ENCODE assay signal across 11 cellular contexts in genomic region chrX:14936561-14936960, GRCh38.
DNase-seq lines count a peak whose midpoint lies in the region; ATAC-seq and TF ChIP-seq lines count a peak whose summit lies in the region.
"Had no signal": no experiment of that assay in that cellular context is flagged by ENCODE, and none has a peak within 500 bp of the region (broad histone marks: within the 10 kb centered on the region; RNA-seq: fewer than 3 reads in every experiment).

No MANE protein-coding gene starts in this region.

- H3F3A ChIP-seq in GM23248 (ENCODE audit: insufficient read depth), result peaks cover 8% of the 10 kb centered on the region

- H3K79me2 ChIP-seq in GM23248 (ENCODE audit: insufficient read depth), result no peaks in the 10 kb centered on the region

- WGBS in GM23248 (ENCODE audit: low coverage in 1 of 2, low lambda C conversion rate in 2 of 2, missing lambda C conversion rate in 2 of 2), 2 experiments, result 36 to 46% methylated on average over 4 to 5 of the region's 5 CpGs

- peak; percentile 87 for DNase-seq in A172 (ENCODE audit: low spot score)
- DNase-seq in GM23248, result peak; percentile 84
- peak; percentile 73 for DNase-seq in RKO (ENCODE audit: low spot score)
- DNase-seq in fibroblast of pulmonary artery (ENCODE audit: low read depth), result peak; percentile 70
- DNase-seq in SHP77 (lab: John Stamatoyannopoulos, UW), result no peak
- DNase-seq in HuH-7 (ENCODE audit: low spot score), result no peak
- DNase-seq: BE2C; NCI-H510A treated with DMSO at 0.1 percent for 48 hours; stimulated activated naive B cell treated with anti-CD40 and anti-IgM and Interleukin-4, amounts not matched to agents 10 μg/mL and 1 μg/mL and 100 μg/mL, for 72 hours had no signal

- in situ Hi-C loops in GM23248 (cut with MboI), result no loop called here

- H4K20me1 ChIP-seq in GM23248 (ENCODE audit: insufficient read depth), result no peaks in the 10 kb centered on the region

- H2AFZ ChIP-seq in GM23248, result peak overlapping the region; percentile 93

- H3K4me2 ChIP-seq in GM23248 (ENCODE audit: unreplicated experiment), result peak overlapping the region; percentile 78

- no peaks in the 10 kb centered on the region for H3K9me2 ChIP-seq in GM23248 (ENCODE audit: insufficient read depth)

- H3K4me1 ChIP-seq in GM23248 (ENCODE audit: insufficient read depth), result peaks cover 19% of the 10 kb centered on the region
- H3K4me1 ChIP-seq: BE2C had no signal

- peak overlapping the region; percentile 67 for H3K9ac ChIP-seq in GM23248

- H3K27ac ChIP-seq in GM23248, result peak overlapping the region; percentile 82

- ATAC-seq in HG03135 (IDR thresholded peaks at IDR 0.05; ENCODE audit: unreplicated experiment) (no peak), HG03196 (IDR thresholded peaks at IDR 0.05; ENCODE audit: unreplicated experiment) (no peak)

- TF ChIP-seq CTCF in fibroblast of pulmonary artery (IDR thresholded peaks at IDR 0.05; ENCODE audit: low read length, missing control alignments), result no peak

- H3K36me3 ChIP-seq in GM23248 (ENCODE audit: low read depth), result no peaks in the 10 kb centered on the region
- H3K36me3 ChIP-seq: BE2C had no signal

- H3K27me3 ChIP-seq in GM23248 (replicated peaks; ENCODE audit: insufficient read depth), result no peaks in the 10 kb centered on the region
- H3K27me3 ChIP-seq: BE2C had no signal

- no peaks in the 10 kb centered on the region for H3K9me3 ChIP-seq in GM23248 (ENCODE audit: low read depth)
- H3K9me3 ChIP-seq: BE2C had no signal

- H3K4me3 ChIP-seq in GM23248, result peak overlapping the region; percentile 41; the same call in 1 of the 2 replicates
- no peak overlapping the region for H3K4me3 ChIP-seq in fibroblast of pulmonary artery (replicated peaks; ENCODE audit: low read depth, low read length)

Comparison
In these comparisons a context has a peak if more than half of its experiments do, and no peak if none do; other contexts are left out.
1. DNase-seq: peak in A172 (single experiment), GM23248 (single experiment), RKO (single experiment) and fibroblast of pulmonary artery (single experiment); none in SHP77 (0 of 2) and HuH-7 (single experiment).